17 cellular contexts compared by ENCODE assay signal in the genomic region with DNA sequence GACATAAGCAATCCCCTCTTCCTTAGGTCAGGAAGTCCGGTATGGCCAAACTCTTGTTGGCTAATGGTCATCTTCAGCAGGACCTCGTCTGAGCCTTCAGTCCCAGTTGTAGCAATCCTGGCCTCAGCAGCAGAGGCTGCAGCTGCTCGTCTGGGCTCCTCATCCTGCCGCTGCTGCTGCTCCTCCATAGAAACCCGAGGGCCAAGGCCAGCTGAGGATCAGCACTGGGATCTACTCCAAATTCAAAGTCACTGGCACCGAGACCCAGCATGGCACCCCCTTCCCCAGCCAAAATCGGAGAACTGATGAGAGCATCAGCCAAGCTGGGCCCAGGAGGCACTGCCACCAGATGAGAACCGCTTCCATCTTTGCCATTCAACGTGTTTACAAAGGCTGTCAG. TPM values are rescaled to one million over a fixed set of nuclear protein-coding genes. Genes with fewer than 3 reads are reported as not detected.
DNase-seq lines count a peak whose midpoint lies in the region; TF ChIP-seq lines count a peak whose summit lies in the region.
"Had no signal": no experiment of that assay in that cellular context is flagged by ENCODE, and none has a peak within 500 bp of the region (broad histone marks: within the 10 kb centered on the region; RNA-seq: fewer than 3 reads in every experiment).

No MANE protein-coding gene starts in this region.

- no peak overlapping the region for H2BK15ac ChIP-seq in H9 (ENCODE audit: low read depth, low read length)

- H2BK5ac ChIP-seq in H9 (ENCODE audit: insufficient read length, low read length), result no peak overlapping the region

- H3K23ac ChIP-seq in H9 (ENCODE audit: insufficient read length, low read depth, low read length), result no peak overlapping the region

- H3K36me3 Mint-ChIP-seq in H9 (ENCODE audit: insufficient read depth in 1 of 3, low read depth in 3 of 3), result no peaks in the 10 kb centered on the region
- H3K36me3 Mint-ChIP-seq: CD8-positive, alpha-beta T cell had no signal

- POLR2A ChIA-PET in GM10248 (lab: Yijun Ruan, JAX), result no interaction called here

- WGBS in H9 (ENCODE audit: extremely low coverage, insufficient read length, low lambda C conversion rate), result no CpG with 5 or more reads among the region's 9 CpGs

- H3T11ph ChIP-seq in H9 (ENCODE audit: low read length), result no peak overlapping the region

- TF ChIP-seq CTCF in VCaP (conservative IDR thresholded peaks at IDR 0.05) (no peak), GM10248 (IDR thresholded peaks at IDR 0.05; ENCODE audit: control extremely low read depth, extremely low read depth, low read depth, missing control alignments) (no peak), H9 (conservative IDR thresholded peaks at IDR 0.05) (no peak), vagina (IDR thresholded peaks at IDR 0.05) (no peak)

- H3K4ac ChIP-seq in H9 (ENCODE audit: low read depth, low read length), result no peak overlapping the region

- H3K9me3 Mint-ChIP-seq in H9, result no peaks in the 10 kb centered on the region
- H3K9me3 Mint-ChIP-seq: CD4-positive, alpha-beta T cell; CD8-positive, alpha-beta T cell had no signal

- H2AK5ac ChIP-seq in H9 (ENCODE audit: insufficient read length, low read length), result no peak overlapping the region

- no peak overlapping the region for H4K8ac ChIP-seq in H9 (replicated peaks; ENCODE audit: insufficient read length, low read depth, low read length)

- no peaks in the 10 kb centered on the region for H3K4me1 ChIP-seq in H9 (ENCODE audit: insufficient read depth, low read length)
- peaks cover 6% of the 10 kb centered on the region for H3K4me1 ChIP-seq in vagina

- H3K4me1 Mint-ChIP-seq in H9, result peaks cover 0 to 2% of the 10 kb centered on the region in 2 experiments; a peak in 2 of 4 replicates

- H3K4me3 Mint-ChIP-seq in H9, result no peak overlapping the region
- H3K4me3 Mint-ChIP-seq: B cell; CD4-positive, alpha-beta T cell; CD8-positive, alpha-beta T cell had no signal

- H3K27me3 ChIP-seq in H9 (ENCODE audit: insufficient read depth, low read length) (no peaks in the 10 kb centered on the region), vagina (no peaks in the 10 kb centered on the region)
- H3K27me3 ChIP-seq: BLaER1 treated with 17β-estradiol and CSF1 and Interleukin-3, amounts not matched to agents 10 nM and 100 nM had no signal

- H3K27me3 Mint-ChIP-seq in H9 (ENCODE audit: low read depth), result no peaks in the 10 kb centered on the region; the same call in 1 of the 2 replicates
- H3K27me3 Mint-ChIP-seq: B cell had no signal

- no peak overlapping the region for H4K91ac ChIP-seq in H9 (ENCODE audit: insufficient read length, low read depth, low read length)

- no peak overlapping the region for H2AFZ ChIP-seq in H9 (ENCODE audit: low read length)

- H3K36me3 ChIP-seq in vagina, result no peaks in the 10 kb centered on the region
- H3K36me3 ChIP-seq: BLaER1 treated with 17β-estradiol and CSF1 and Interleukin-3, amounts not matched to agents 10 nM and 100 nM had no signal

- DNase-seq in NCI-H446 (lab: John Stamatoyannopoulos, UW), result peak; percentile 54 to 71
- no peak for DNase-seq in GM10248 (ENCODE audit: extremely low spot score)
- DNase-seq in H9, result no peak
- no peak for DNase-seq in vagina (ENCODE audit: extremely low spot score in 2 of 2)
- DNase-seq: 8988T; AML-193; Caco-2; Calu3; CD4-positive, alpha-beta T cell; CD8-positive, alpha-beta T cell; DMS79 treated with DMSO at 0.1 percent for 48 hours; GF-D8 had no signal

- TF ChIP-seq POLR2A in vagina (IDR thresholded peaks at IDR 0.05), result no peak

- no peak overlapping the region for H3K9ac ChIP-seq in H9 (ENCODE audit: extremely low read depth, insufficient read length, low read length)
- H3K9ac ChIP-seq: BLaER1 treated with 17β-estradiol and CSF1 and Interleukin-3, amounts not matched to agents 10 nM and 100 nM had no signal

- H3K18ac ChIP-seq in H9 (ENCODE audit: insufficient read length, low read depth, low read length), result no peak overlapping the region

- intact Hi-C loops in vagina (cut with DNase I), result no loop called here

- H2BK20ac ChIP-seq in H9 (ENCODE audit: low read depth, low read length, poor library complexity, severe bottlenecking), result no peak overlapping the region

- no peak overlapping the region for H3K4me2 ChIP-seq in H9 (ENCODE audit: insufficient read depth, insufficient read length, low read length)

- H3K4me3 ChIP-seq in vagina, result no peak overlapping the region
- H3K4me3 ChIP-seq: BLaER1 treated with 17β-estradiol and CSF1 and Interleukin-3, amounts not matched to agents 10 nM and 100 nM; GM12878 had no signal

- CTCF ChIA-PET in GM10248 (lab: Yijun Ruan, JAX), result interaction anchor here (1.3 kb wide), 1 partner anchor 18 kb away, joined by 4 read pairs; no protein-coding TSS in a partner anchor

- H2BK120ac ChIP-seq in H9 (ENCODE audit: low read depth, low read length, poor library complexity, severe bottlenecking), result no peak overlapping the region

- peak overlapping the region; percentile 77; the same call in 1 of the 2 replicates for H3K27ac ChIP-seq in VCaP
- no peak overlapping the region for H3K27ac ChIP-seq in H9 (ENCODE audit: insufficient read length, low read depth, low read length)
- no peak overlapping the region for H3K27ac ChIP-seq in vagina
- H3K27ac ChIP-seq: BLaER1 treated with 17β-estradiol and CSF1 and Interleukin-3, amounts not matched to agents 10 nM and 100 nM; C4-2B had no signal

- no peak overlapping the region for H4K5ac ChIP-seq in H9 (ENCODE audit: insufficient read length, low read depth, low read length)

- no peaks in the 10 kb centered on the region for H3K23me2 ChIP-seq in H9 (ENCODE audit: insufficient read length, low read depth, low read length, poor library complexity, severe bottlenecking)

- H2BK12ac ChIP-seq in H9 (ENCODE audit: insufficient read length, low read depth, low read length), result no peak overlapping the region

- no peak overlapping the region for H3K27ac Mint-ChIP-seq in H9
- H3K27ac Mint-ChIP-seq: B cell; CD4-positive, alpha-beta T cell; CD8-positive, alpha-beta T cell had no signal

- H3K79me1 ChIP-seq in H9 (ENCODE audit: insufficient read depth, low read depth, low read length, poor library complexity, severe bottlenecking), result no peaks in the 10 kb centered on the region

- H3K56ac ChIP-seq in H9 (ENCODE audit: insufficient read length, low read depth, low read length), result no peak overlapping the region

- no peak overlapping the region; the same call in 1 of the 2 replicates for H3K14ac ChIP-seq in H9 (ENCODE audit: insufficient read depth, low read length)

- no peaks in the 10 kb centered on the region for H3K79me2 ChIP-seq in H9 (ENCODE audit: insufficient read depth, low read length)

- no peaks in the 10 kb centered on the region for H3K9me3 ChIP-seq in H9 (ENCODE audit: control insufficient read depth, low read depth, low read length)
- no peaks in the 10 kb centered on the region for H3K9me3 ChIP-seq in vagina
- H3K9me3 ChIP-seq: BLaER1 treated with 17β-estradiol and CSF1 and Interleukin-3, amounts not matched to agents 10 nM and 100 nM; Caco-2 had no signal

- no peaks in the 10 kb centered on the region for H4K20me1 ChIP-seq in H9 (ENCODE audit: control insufficient read depth, insufficient read depth, insufficient read length)
- H4K20me1 ChIP-seq: BLaER1 treated with 17β-estradiol and CSF1 and Interleukin-3, amounts not matched to agents 10 nM and 100 nM had no signal

RNA-seq across cellular contexts. Expression of gene CLDN14, which starts 6.3 kb away (rescaled TPM):
- total RNA-seq in H9 (2021) (not detected in 2 replicates), vagina (not detected)
- total RNA-seq: Caco-2; Calu3; CD4-positive, alpha-beta T cell; CD8-positive, alpha-beta T cell had no signal

Comparison
In these comparisons a context has a peak if more than half of its experiments do, and no peak if none do; other contexts are left out.
1. DNase-seq: peak in NCI-H446 (2 of 2); none in GM10248 (single experiment), H9 (single experiment) and vagina (0 of 2).